8 cellular contexts compared by ENCODE assay signal in genomic region chr14:100375963-100376735, GRCh38. TPM values are rescaled to one million over a fixed set of nuclear protein-coding genes. Genes with fewer than 3 reads are reported as not detected.
DNase-seq lines count a peak whose midpoint lies in the region; ATAC-seq, FAIRE-seq and TF ChIP-seq lines count a peak whose summit lies in the region.

WDR25 (plus strand) TSS chr14:100376485.

- intact Hi-C loops in HepG2 (cut with micrococcal nuclease; ENCODE audit: unreplicated experiment) = loop anchor here (5.0 kb wide), 1 partner anchor 54 kb away; the partner anchor contains the start of gene SLC25A47

- TF ChIP-seq EP300 in HepG2 (IDR thresholded peaks at IDR 0.05; ENCODE audit: low read depth in 2 of 2, low read length in 2 of 2) (no peak), HepG2 (CRISPR knock-in tag; IDR thresholded peaks at IDR 0.05; ENCODE audit: borderline replicate concordance) (no peak)

- peak within 1 kb of the TSS; percentile 97 for H3K27ac Mint-ChIP-seq in activated CD4-positive, alpha-beta T cell treated with anti-CD3 and anti-CD28 coated beads, Interleukin-2, amount 10 ng/mL, durations not matched to agents 7 days and 5 days

- peak within 1 kb of the TSS; percentile 98 for H3K4me2 ChIP-seq in HepG2 (ENCODE audit: low read depth, low read length)

- POLR2A ChIA-PET in activated CD4-positive, alpha-beta T cell treated with anti-CD3 and anti-CD28 coated beads, Interleukin-2, amount 10 ng/mL, durations not matched to agents 7 days and 5 days (lab: Charles Lee) = interaction anchor here (0.6 kb wide), 1 partner anchor 113 kb away, joined by 4 read pairs; no protein-coding TSS in a partner anchor
- POLR2A ChIA-PET in HepG2 (lab: Yijun Ruan, JAX) = interaction anchor here (0.6 to 1.5 kb wide), 7 partner anchors 23 to 283 kb away, joined by 3 to 8 read pairs (median 4); no protein-coding TSS in a partner anchor

- peaks cover 7% of the 10 kb centered on the region for H3K79me2 ChIP-seq in HepG2 (ENCODE audit: insufficient read depth, low read length)

- peaks cover 4 to 7% of the 10 kb centered on the region in 2 experiments; a peak in 2 of 5 replicates for H3K36me3 ChIP-seq in HepG2 (replicated peaks in 1 of 2; ENCODE audit: control insufficient read depth in 1 of 2, insufficient read depth in 2 of 2, low read length in 2 of 2)

- no peaks in the 10 kb centered on the region for H3K9me3 ChIP-seq in HepG2 (ENCODE audit: low read length)

- TF ChIP-seq CTCF in HepG2 (CRISPR knock-in tag; IDR thresholded peaks at IDR 0.05) = peak; percentile 37

- no peaks in the 10 kb centered on the region for H3K27me3 Mint-ChIP-seq in activated CD4-positive, alpha-beta T cell treated with anti-CD3 and anti-CD28 coated beads, Interleukin-2, amount 10 ng/mL, durations not matched to agents 7 days and 5 days

- TF ChIP-seq RAD21 in HepG2 (CRISPR knock-in tag; IDR thresholded peaks at IDR 0.05) = peak; percentile 48

- peaks cover 27% of the 10 kb centered on the region for H3K36me3 Mint-ChIP-seq in activated CD4-positive, alpha-beta T cell treated with anti-CD3 and anti-CD28 coated beads, Interleukin-2, amount 10 ng/mL, durations not matched to agents 7 days and 5 days (ENCODE audit: low read depth)

- H4K20me1 ChIP-seq in HepG2 (ENCODE audit: insufficient read depth, low read length) = no peaks in the 10 kb centered on the region

- WGBS in HepG2 (ENCODE audit: low lambda C conversion rate) = 1% methylated on average over 38 of the region's 74 CpGs

- no peaks in the 10 kb centered on the region for H3K27me3 ChIP-seq in HepG2 (ENCODE audit: control insufficient read depth in 1 of 2, insufficient read depth in 2 of 2, low read length in 2 of 2)

- CTCF ChIA-PET in activated CD4-positive, alpha-beta T cell treated with anti-CD3 and anti-CD28 coated beads, Interleukin-2, amount 10 ng/mL, durations not matched to agents 7 days and 5 days (lab: Charles Lee) = interaction anchor here (0.8 to 1.7 kb wide), 4 partner anchors 36 to 269 kb away, joined by 3 to 4 read pairs (median 4); no protein-coding TSS in a partner anchor
- CTCF ChIA-PET in HepG2 (lab: Yijun Ruan, JAX; ENCODE audit: low intra/inter-chr PET ratio, low total read pairs) = interaction anchor here (1.3 to 3.1 kb wide), 2 partner anchors 73 to 130 kb away, joined by 4 to 14 read pairs; no protein-coding TSS in a partner anchor

- peak within 1 kb of the TSS; percentile 65 for H2AFZ ChIP-seq in HepG2 (ENCODE audit: low read length)

- ATAC-seq in GM19372 (IDR thresholded peaks at IDR 0.05; ENCODE audit: low read depth, unreplicated experiment) (peak; percentile 78), HG03521 (IDR thresholded peaks at IDR 0.05; ENCODE audit: unreplicated experiment) (peak; percentile 84), HepG2 (peak; percentile 97)

- in situ Hi-C loops in HepG2 (cut with HindIII; ENCODE audit: extremely low pct_ligation_motif_present, low pct_unique_long_range_greater_than_20kb) = loop anchor here (5.0 kb wide), 1 partner anchor 69 kb away; the partner anchor contains the start of gene SLC25A29

- BruUV-seq in HepG2 (replicated peaks; lab: Mats Ljungman, UMichigan) = no TSS peak

- FAIRE-seq in HepG2 (lab: Jason Lieb, UNC) = peak; percentile 53

- peak within 1 kb of the TSS; percentile 79 to 87 (median 81) for H3K4me3 ChIP-seq in HepG2 (replicated peaks in 1 of 3; ENCODE audit: insufficient read depth in 1 of 3, low read depth in 2 of 3, low read length in 3 of 3)

- peak; percentile 57 to 88; a peak in 3 of 4 replicates for TF ChIP-seq POLR2A in HepG2 (IDR thresholded peaks at IDR 0.05; ENCODE audit: insufficient read depth in 1 of 2, low read depth in 2 of 2, low read length in 2 of 2)

- H3K4me1 ChIP-seq in HepG2 (ENCODE audit: insufficient read depth, low read length) = peaks cover 33% of the 10 kb centered on the region

- peak within 1 kb of the TSS; percentile 95 for H3K4me3 Mint-ChIP-seq in activated CD4-positive, alpha-beta T cell treated with anti-CD3 and anti-CD28 coated beads, Interleukin-2, amount 10 ng/mL, durations not matched to agents 7 days and 5 days

- H3K9ac ChIP-seq in HepG2 (ENCODE audit: insufficient read depth, low read depth, low read length) = peak within 1 kb of the TSS; percentile 83

- H3K27ac ChIP-seq in HepG2 (ENCODE audit: extremely low read length, insufficient read depth, low read length) = peak within 1 kb of the TSS; percentile 69

- DNase-seq in C1 segment of cervical spinal cord (lab: John Stamatoyannopoulos, UW) (peak; percentile 66 to 97 (median 88)), NCI-H69 (lab: John Stamatoyannopoulos, UW) (peak; percentile 99), cortex of kidney (lab: John Stamatoyannopoulos, UW) (peak; percentile 30), HepG2 (ENCODE audit: low spot score) (peak; percentile 88)
- peak; percentile 93 for DNase-seq in activated CD4-positive, alpha-beta T cell treated with anti-CD3 and anti-CD28 coated beads, Interleukin-2, amount 10 ng/mL, durations not matched to agents 7 days and 5 days
- DNase-seq in stimulated activated CD4-positive, alpha-beta T cell treated with anti-CD3 and anti-CD28 coated beads, Interleukin-2, amount 100 ng/mL, for 48 hours = peak; percentile 93 to 97

- peaks cover 56% of the 10 kb centered on the region for H3K4me1 Mint-ChIP-seq in activated CD4-positive, alpha-beta T cell treated with anti-CD3 and anti-CD28 coated beads, Interleukin-2, amount 10 ng/mL, durations not matched to agents 7 days and 5 days

- no peaks in the 10 kb centered on the region for H3K9me3 Mint-ChIP-seq in activated CD4-positive, alpha-beta T cell treated with anti-CD3 and anti-CD28 coated beads, Interleukin-2, amount 10 ng/mL, durations not matched to agents 7 days and 5 days

TF ChIP-seq in HepG2, 621 proteins besides CTCF, POLR2A, EP300 and RAD21 (continues in another document):
- TF ChIP-seq AHR (CRISPR knock-in tag; IDR thresholded peaks at IDR 0.05) (0 out of 2 replicates have a peak, but pooled peaks have one; percentile 56), RORA (CRISPR knock-in tag; IDR thresholded peaks at IDR 0.05) (no peak), YEATS4 (CRISPR knock-in tag; IDR thresholded peaks at IDR 0.05; ENCODE audit: borderline replicate concordance) (peak; percentile 93), ZNF724P (CRISPR knock-in tag; IDR thresholded peaks at IDR 0.05; ENCODE audit: borderline replicate concordance) (0 out of 2 replicates have a peak, but pooled peaks have one; percentile 59), FOXA3 (CRISPR knock-in tag; IDR thresholded peaks at IDR 0.05) (peak; percentile 49), NR2F2 (IDR thresholded peaks at IDR 0.05; ENCODE audit: borderline replicate concordance, low read depth) (no peak), ZBTB10 (CRISPR knock-in tag; IDR thresholded peaks at IDR 0.05; ENCODE audit: borderline replicate concordance) (0 out of 2 replicates have a peak, but pooled peaks have one; percentile 19), ZNF446 (CRISPR knock-in tag; IDR thresholded peaks at IDR 0.05) (no peak)

RNA-seq across cellular contexts. Expression of gene WDR25, which starts in this region (rescaled TPM):
- total RNA-seq in activated CD4-positive, alpha-beta T cell treated with anti-CD3 and anti-CD28 coated beads, Interleukin-2, amount 10 ng/mL, durations not matched to agents 7 days and 5 days = 1 to 10 TPM; 6.8 to 7.0 TPM
- total RNA-seq in HepG2 (2016; rRNA removed; fragmentation: Illumina TruSeq; extraction: Trizol) = 4.2 and 4.6 TPM in 2 replicates
- total RNA-seq in HepG2 (2016; cell fraction: cytosol; rRNA removed; fragmentation: Illumina TruSeq; extraction: Trizol; ENCODE audit: low read depth) = 4.4 and 4.8 TPM in 2 replicates
- total RNA-seq in HepG2 (2016; cell fraction: insoluble cytoplasmic fraction; rRNA removed; fragmentation: Illumina TruSeq; extraction: Trizol) = 3.9 and 4.2 TPM in 2 replicates
- total RNA-seq in HepG2 (2016; cell fraction: membrane; rRNA removed; fragmentation: Illumina TruSeq; extraction: Trizol) = 3.5 and 3.9 TPM in 2 replicates
- total RNA-seq in HepG2 (2016; cell fraction: nucleus; rRNA removed; fragmentation: Illumina TruSeq; extraction: Trizol) = 2.5 and 2.6 TPM in 2 replicates
- polyA plus RNA-seq in HepG2 (2011; rRNA removed) = 2.4 and 2.7 TPM in 2 replicates
- 1.7 and 2.6 TPM in 2 replicates for polyA plus RNA-seq in HepG2 (2011; cell fraction: cytosol; rRNA removed)
- 2.3 and 2.6 TPM in 2 replicates for polyA plus RNA-seq in HepG2 (2011; cell fraction: nucleus; rRNA removed)
- polyA plus RNA-seq in HepG2 (2012) = 1.7 TPM in 2 replicates
- polyA plus RNA-seq in HepG2 (2016; cell fraction: cytosol; fragmentation: Illumina TruSeq; extraction: Trizol; ENCODE audit: low read depth) = 1.4 and 2.7 TPM in 2 replicates
- 4.5 and 5.6 TPM in 2 replicates for polyA plus RNA-seq in HepG2 (2016; cell fraction: insoluble cytoplasmic fraction; fragmentation: Illumina TruSeq; extraction: Trizol; ENCODE audit: low read depth)
- 1.9 and 2.2 TPM in 2 replicates for polyA plus RNA-seq in HepG2 (2016; cell fraction: membrane; fragmentation: Illumina TruSeq; extraction: Trizol; ENCODE audit: low read depth)
- 3.1 and 4.3 TPM in 2 replicates for polyA plus RNA-seq in HepG2 (2016; cell fraction: nucleus; fragmentation: Illumina TruSeq; extraction: Trizol; ENCODE audit: insufficient read depth, low read depth)
- 6.6 and 21.3 TPM in 2 replicates for polyA minus RNA-seq in HepG2 (2011; rRNA and poly(A)+ RNA removed; ENCODE audit: low replicate concordance)
- 2.1 and 2.2 TPM in 2 replicates for polyA minus RNA-seq in HepG2 (2011; cell fraction: cytosol; rRNA and poly(A)+ RNA removed)
- 3.7 and 5.2 TPM in 2 replicates for polyA minus RNA-seq in HepG2 (2011; cell fraction: nucleus; rRNA and poly(A)+ RNA removed)

Comparison
In these comparisons a context has a peak if more than half of its experiments do, and no peak if none do; other contexts are left out.
1. Peak in every context shown above with its lines: DNase-seq, ATAC-seq, H3K4me3 ChIP-seq and H3K27ac ChIP-seq.
2. DNase-seq: peak in every context shown above with its lines; median percentile 99 in NCI-H69; 95 in stimulated activated CD4-positive, alpha-beta T cell treated with anti-CD3 and anti-CD28 coated beads, Interleukin-2, amount 100 ng/mL, for 48 hours; 93 in activated CD4-positive, alpha-beta T cell treated with anti-CD3 and anti-CD28 coated beads, Interleukin-2, amount 10 ng/mL, durations not matched to agents 7 days and 5 days; 88 in C1 segment of cervical spinal cord; 88 in HepG2; 30 in cortex of kidney.